Comparison of ENCODE assay signal across 1 cellular context in genomic region chr20:36866681-36867485, GRCh38.
TF ChIP-seq lines count a peak whose summit lies in the region.

No MANE protein-coding gene starts in this region.

TF ChIP-seq in GM12878, 131 proteins besides CTCF, POLR2A, EP300 and RAD21 (continued from another document):
- no peak for TF ChIP-seq REST (IDR thresholded peaks at IDR 0.05; ENCODE audit: low read depth, low read length)
- 0 out of 2 replicates have a peak, but pooled peaks have one; percentile 53 for TF ChIP-seq RELB (IDR thresholded peaks at IDR 0.05; ENCODE audit: low read depth)
- no peak for TF ChIP-seq SIN3A (IDR thresholded peaks at IDR 0.05; ENCODE audit: low read depth, low read length)
- TF ChIP-seq SRF (IDR thresholded peaks at IDR 0.05; ENCODE audit: low read depth in 2 of 2, low read length in 2 of 2) = no peak
- TF ChIP-seq ZNF274 (IDR thresholded peaks at IDR 0.05; ENCODE audit: insufficient read depth, insufficient read length) = no peak
- TF ChIP-seq HCFC1 (IDR thresholded peaks at IDR 0.05; ENCODE audit: low read length) = no peak
- no peak for TF ChIP-seq CREM (IDR thresholded peaks at IDR 0.05; ENCODE audit: low read depth)
- TF ChIP-seq ESRRA (IDR thresholded peaks at IDR 0.05; ENCODE audit: low read length) = no peak
- TF ChIP-seq, protein P1, sequence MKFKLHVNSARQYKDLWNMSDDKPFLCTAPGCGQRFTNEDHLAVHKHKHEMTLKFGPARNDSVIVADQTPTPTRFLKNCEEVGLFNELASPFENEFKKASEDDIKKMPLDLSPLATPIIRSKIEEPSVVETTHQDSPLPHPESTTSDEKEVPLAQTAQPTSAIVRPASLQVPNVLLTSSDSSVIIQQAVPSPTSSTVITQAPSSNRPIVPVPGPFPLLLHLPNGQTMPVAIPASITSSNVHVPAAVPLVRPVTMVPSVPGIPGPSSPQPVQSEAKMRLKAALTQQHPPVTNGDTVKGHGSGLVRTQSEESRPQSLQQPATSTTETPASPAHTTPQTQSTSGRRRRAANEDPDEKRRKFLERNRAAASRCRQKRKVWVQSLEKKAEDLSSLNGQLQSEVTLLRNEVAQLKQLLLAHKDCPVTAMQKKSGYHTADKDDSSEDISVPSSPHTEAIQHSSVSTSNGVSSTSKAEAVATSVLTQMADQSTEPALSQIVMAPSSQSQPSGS (IDR thresholded peaks at IDR 0.05; ENCODE audit: low read length) = no peak
- TF ChIP-seq, protein P2, sequence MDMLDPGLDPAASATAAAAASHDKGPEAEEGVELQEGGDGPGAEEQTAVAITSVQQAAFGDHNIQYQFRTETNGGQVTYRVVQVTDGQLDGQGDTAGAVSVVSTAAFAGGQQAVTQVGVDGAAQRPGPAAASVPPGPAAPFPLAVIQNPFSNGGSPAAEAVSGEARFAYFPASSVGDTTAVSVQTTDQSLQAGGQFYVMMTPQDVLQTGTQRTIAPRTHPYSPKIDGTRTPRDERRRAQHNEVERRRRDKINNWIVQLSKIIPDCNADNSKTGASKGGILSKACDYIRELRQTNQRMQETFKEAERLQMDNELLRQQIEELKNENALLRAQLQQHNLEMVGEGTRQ (IDR thresholded peaks at IDR 0.05; ENCODE audit: borderline replicate concordance, low read depth, low read length) = no peak
- no peak for TF ChIP-seq E2F4 (IDR thresholded peaks at IDR 0.05; ENCODE audit: low read depth, low read length)
- peak; percentile 50 to 68; a peak in 2 of 4 replicates for TF ChIP-seq IKZF2 (IDR thresholded peaks at IDR 0.05)
- TF ChIP-seq CREB1 (IDR thresholded peaks at IDR 0.05; ENCODE audit: low read depth) = no peak
- no peak for TF ChIP-seq PML (IDR thresholded peaks at IDR 0.05; ENCODE audit: low read length)
- TF ChIP-seq ATF7 (IDR thresholded peaks at IDR 0.05; ENCODE audit: low read depth) = 0 out of 2 replicates have a peak, but pooled peaks have one; percentile 14
- TF ChIP-seq RAD51 (IDR thresholded peaks at IDR 0.05) = no peak
- TF ChIP-seq, protein P3, sequence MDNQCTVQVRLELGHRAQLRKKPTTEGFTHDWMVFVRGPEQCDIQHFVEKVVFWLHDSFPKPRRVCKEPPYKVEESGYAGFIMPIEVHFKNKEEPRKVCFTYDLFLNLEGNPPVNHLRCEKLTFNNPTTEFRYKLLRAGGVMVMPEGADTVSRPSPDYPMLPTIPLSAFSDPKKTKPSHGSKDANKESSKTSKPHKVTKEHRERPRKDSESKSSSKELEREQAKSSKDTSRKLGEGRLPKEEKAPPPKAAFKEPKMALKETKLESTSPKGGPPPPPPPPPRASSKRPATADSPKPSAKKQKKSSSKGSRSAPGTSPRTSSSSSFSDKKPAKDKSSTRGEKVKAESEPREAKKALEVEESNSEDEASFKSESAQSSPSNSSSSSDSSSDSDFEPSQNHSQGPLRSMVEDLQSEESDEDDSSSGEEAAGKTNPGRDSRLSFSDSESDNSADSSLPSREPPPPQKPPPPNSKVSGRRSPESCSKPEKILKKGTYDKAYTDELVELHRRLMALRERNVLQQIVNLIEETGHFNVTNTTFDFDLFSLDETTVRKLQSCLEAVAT (IDR thresholded peaks at IDR 0.05) = no peak
- TF ChIP-seq NR2F1 (conservative IDR thresholded peaks at IDR 0.05) = no peak
- TF ChIP-seq MTA2 (IDR thresholded peaks at IDR 0.05; ENCODE audit: low read depth) = peak; percentile 50; the same call in 1 of the 2 replicates
- TF ChIP-seq ZNF24 (IDR thresholded peaks at IDR 0.05) = no peak
- no peak for TF ChIP-seq SMAD1 (IDR thresholded peaks at IDR 0.05; ENCODE audit: low read depth, partially characterized antibody)
- TF ChIP-seq SMARCA5 (IDR thresholded peaks at IDR 0.05) = no peak
- TF ChIP-seq, protein P4, sequence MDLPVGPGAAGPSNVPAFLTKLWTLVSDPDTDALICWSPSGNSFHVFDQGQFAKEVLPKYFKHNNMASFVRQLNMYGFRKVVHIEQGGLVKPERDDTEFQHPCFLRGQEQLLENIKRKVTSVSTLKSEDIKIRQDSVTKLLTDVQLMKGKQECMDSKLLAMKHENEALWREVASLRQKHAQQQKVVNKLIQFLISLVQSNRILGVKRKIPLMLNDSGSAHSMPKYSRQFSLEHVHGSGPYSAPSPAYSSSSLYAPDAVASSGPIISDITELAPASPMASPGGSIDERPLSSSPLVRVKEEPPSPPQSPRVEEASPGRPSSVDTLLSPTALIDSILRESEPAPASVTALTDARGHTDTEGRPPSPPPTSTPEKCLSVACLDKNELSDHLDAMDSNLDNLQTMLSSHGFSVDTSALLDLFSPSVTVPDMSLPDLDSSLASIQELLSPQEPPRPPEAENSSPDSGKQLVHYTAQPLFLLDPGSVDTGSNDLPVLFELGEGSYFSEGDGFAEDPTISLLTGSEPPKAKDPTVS (IDR thresholded peaks at IDR 0.05; ENCODE audit: low read depth, low read length) = no peak
- TF ChIP-seq ELK1 (IDR thresholded peaks at IDR 0.05; ENCODE audit: low read depth, low read length) = no peak
- peak; percentile 37; the same call in 1 of the 2 replicates for TF ChIP-seq SPI1 (IDR thresholded peaks at IDR 0.05; ENCODE audit: borderline replicate concordance, insufficient read depth, low read depth, low read length)
